12 cellular contexts compared by ENCODE assay signal in the genomic region with DNA sequence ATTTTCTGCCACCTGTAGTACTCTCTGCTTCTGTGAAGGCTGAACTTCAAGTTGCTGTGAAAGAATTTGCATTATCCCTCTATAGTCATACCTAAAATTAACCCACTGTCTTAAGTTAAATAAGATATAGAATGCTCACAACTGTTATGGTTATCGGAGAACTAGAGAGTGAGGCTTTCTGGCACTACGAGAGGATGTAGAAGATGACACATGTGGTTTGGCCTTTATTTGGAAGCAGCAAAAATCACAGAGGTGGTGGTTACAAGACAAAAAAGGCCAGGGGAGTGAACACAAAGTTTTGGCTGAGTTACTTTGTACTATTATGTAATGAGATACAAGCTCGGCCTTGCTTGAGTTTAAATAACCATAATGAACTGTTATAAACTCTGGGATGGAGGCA.
DNase-seq lines count a peak whose midpoint lies in the region; ATAC-seq and TF ChIP-seq lines count a peak whose summit lies in the region.
"Had no signal": no experiment of that assay in that cellular context is flagged by ENCODE, and none has a peak within 500 bp of the region (broad histone marks: within the 10 kb centered on the region; RNA-seq: fewer than 3 reads in every experiment).

No MANE protein-coding gene starts in this region.

- no peaks in the 10 kb centered on the region for H3K36me3 ChIP-seq in gastrocnemius medialis
- H3K36me3 ChIP-seq: BLaER1 treated with 17β-estradiol and CSF1 and Interleukin-3, amounts not matched to agents 10 nM and 100 nM; Peyer's patch had no signal

- peaks cover 71 to 82% of the 10 kb centered on the region in 2 donors for H3K4me1 ChIP-seq in gastrocnemius medialis
- H3K4me1 ChIP-seq: BLaER1 treated with 17β-estradiol and CSF1 and Interleukin-3, amounts not matched to agents 10 nM and 100 nM had no signal

- intact Hi-C loops in gastrocnemius medialis (cut with DNase I; ENCODE audit: low total_unique reads), result no loop called here

- H3K27ac ChIP-seq in gastrocnemius medialis, result peak overlapping the region; percentile 51 to 75 (median 57)
- H3K27ac ChIP-seq: BLaER1 treated with 17β-estradiol and CSF1 and Interleukin-3, amounts not matched to agents 10 nM and 100 nM had no signal

- peak; percentile 65 for ATAC-seq in HG03066 (IDR thresholded peaks at IDR 0.05; ENCODE audit: low read depth, unreplicated experiment)
- peak; percentile 98 for ATAC-seq in activated naive CD8-positive, alpha-beta T cell treated with anti-CD3 and anti-CD28 coated beads, Interleukin-2, amount 50 U/mL, for 24 hours
- no peak for ATAC-seq in gastrocnemius medialis

- TF ChIP-seq CTCF in GM10266 (IDR thresholded peaks at IDR 0.05; ENCODE audit: control insufficient read depth, insufficient read depth, low read depth, missing control alignments) (no peak), gastrocnemius medialis (IDR thresholded peaks at IDR 0.05 in 4 of 5, conservative IDR thresholded peaks at IDR 0.05 in 1 of 5) (no peak)

- H3K27me3 ChIP-seq in gastrocnemius medialis, result no peaks in the 10 kb centered on the region
- H3K27me3 ChIP-seq: BLaER1 treated with 17β-estradiol and CSF1 and Interleukin-3, amounts not matched to agents 10 nM and 100 nM; Peyer's patch had no signal

- no peak for TF ChIP-seq POLR2A in gastrocnemius medialis (IDR thresholded peaks at IDR 0.05)

- peaks cover 4% of the 10 kb centered on the region for H3K9me3 Mint-ChIP-seq in activated naive CD8-positive, alpha-beta T cell treated with anti-CD3 and anti-CD28 coated beads, Interleukin-2, amount 50 U/mL, for 24 hours

- peak overlapping the region; percentile 65 for H3K27ac Mint-ChIP-seq in activated naive CD8-positive, alpha-beta T cell treated with anti-CD3 and anti-CD28 coated beads, Interleukin-2, amount 50 U/mL, for 24 hours

- H3K4me1 Mint-ChIP-seq in activated naive CD8-positive, alpha-beta T cell treated with anti-CD3 and anti-CD28 coated beads, Interleukin-2, amount 50 U/mL, for 24 hours, result peaks cover 77% of the 10 kb centered on the region

- H3K36me3 Mint-ChIP-seq in activated naive CD8-positive, alpha-beta T cell treated with anti-CD3 and anti-CD28 coated beads, Interleukin-2, amount 50 U/mL, for 24 hours (ENCODE audit: low read depth), result peaks cover 11% of the 10 kb centered on the region

- in situ Hi-C loops in gastrocnemius medialis (cut with MboI; ENCODE audit: low sequenced_read_pairs in 4 of 4), result no loop called here

- no peak overlapping the region for H3K4me3 ChIP-seq in gastrocnemius medialis
- H3K4me3 ChIP-seq: BLaER1 treated with 17β-estradiol and CSF1 and Interleukin-3, amounts not matched to agents 10 nM and 100 nM; Peyer's patch had no signal

- no peaks in the 10 kb centered on the region for H3K9me3 ChIP-seq in gastrocnemius medialis
- H3K9me3 ChIP-seq: Peyer's patch had no signal

- peak; percentile 26 for DNase-seq in GM10266 (ENCODE audit: extremely low spot score)
- no peak for DNase-seq in activated naive CD8-positive, alpha-beta T cell treated with anti-CD3 and anti-CD28 coated beads, Interleukin-2, amount 50 U/mL, for 24 hours
- DNase-seq in gastrocnemius medialis, result no peak
- DNase-seq in stimulated activated CD4-positive, alpha-beta T cell treated with anti-CD3 and anti-CD28 coated beads, Interleukin-4, amount 100 ng/mL, for 24 hours, result no peak
- DNase-seq in NCI-H510A treated with DMSO at 0.1 percent for 48 hours (lab: John Stamatoyannopoulos, UW), result no peak
- no peak for DNase-seq in inferior parietal cortex (ENCODE audit: extremely low spot score)
- DNase-seq: activated CD8-positive, alpha-beta memory T cell treated with anti-CD3 and anti-CD28 coated beads for 24 hours; NCI-H1930; NCI-H69; Peyer's patch had no signal

- no peaks in the 10 kb centered on the region for H3K27me3 Mint-ChIP-seq in activated naive CD8-positive, alpha-beta T cell treated with anti-CD3 and anti-CD28 coated beads, Interleukin-2, amount 50 U/mL, for 24 hours

- H3K4me3 Mint-ChIP-seq in activated naive CD8-positive, alpha-beta T cell treated with anti-CD3 and anti-CD28 coated beads, Interleukin-2, amount 50 U/mL, for 24 hours, result peak overlapping the region; percentile 59

Comparison
In these comparisons a context has a peak if more than half of its experiments do, and no peak if none do; other contexts are left out.
1. ATAC-seq: peak in HG03066 (single experiment) and activated naive CD8-positive, alpha-beta T cell treated with anti-CD3 and anti-CD28 coated beads, Interleukin-2, amount 50 U/mL, for 24 hours (single experiment); none in gastrocnemius medialis (0 of 2).